Comparison of ENCODE assay signal across 9 cellular contexts in the genomic region with DNA sequence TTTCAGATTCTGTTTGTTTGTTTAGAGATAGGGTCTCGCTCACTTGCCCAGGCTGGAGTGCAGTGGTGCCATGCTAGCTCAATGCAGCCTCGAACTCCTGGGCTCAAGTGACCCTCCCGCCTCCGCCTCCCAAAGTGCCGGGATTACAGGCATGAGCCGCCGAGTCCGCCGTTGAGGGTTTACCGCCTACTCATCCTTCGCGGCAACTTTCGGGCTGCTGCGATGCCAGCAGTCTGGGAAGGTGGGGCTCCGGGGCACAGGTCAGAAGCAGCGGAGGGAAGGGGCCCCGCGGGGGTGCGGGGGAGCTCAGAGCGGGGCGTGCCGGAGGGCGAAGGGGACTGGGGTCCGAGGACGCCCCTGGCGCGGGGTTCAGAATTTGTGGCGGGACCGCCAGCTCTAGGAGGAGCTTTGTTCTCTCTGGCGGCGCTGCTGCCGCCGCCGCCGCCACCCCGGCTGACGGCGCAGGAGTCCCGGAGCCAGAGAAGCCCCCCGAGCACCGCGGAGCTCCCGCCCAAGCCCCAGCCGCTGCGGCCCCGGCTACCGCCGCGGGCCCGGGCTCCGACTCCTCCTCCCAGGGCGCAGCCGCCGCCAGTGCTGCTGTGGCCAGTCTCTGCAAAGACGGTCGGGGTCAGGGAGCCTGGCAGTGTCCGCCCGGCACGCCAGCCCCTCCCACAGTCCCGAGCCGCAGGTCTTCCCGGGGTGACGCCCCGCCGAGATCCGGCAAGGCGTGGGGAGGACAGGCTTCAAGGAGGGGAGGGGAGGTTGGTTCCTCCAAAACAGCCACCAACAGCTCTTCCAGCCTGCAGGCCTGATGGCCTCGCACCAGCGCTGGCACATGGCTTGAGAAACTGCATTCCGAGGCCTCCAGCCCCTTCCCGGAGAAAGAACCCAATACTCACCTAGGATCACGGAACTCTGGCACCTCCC. TPM values are rescaled to one million over a fixed set of nuclear protein-coding genes. Genes with fewer than 3 reads are reported as not detected.
DNase-seq lines count a peak whose midpoint lies in the region; ATAC-seq and TF ChIP-seq lines count a peak whose summit lies in the region.
"Had no signal": no experiment of that assay in that cellular context is flagged by ENCODE, and none has a peak within 500 bp of the region (broad histone marks: within the 10 kb centered on the region; RNA-seq: fewer than 3 reads in every experiment).

No MANE protein-coding gene starts in this region.

- TF ChIP-seq CTCF in breast epithelium (IDR thresholded peaks at IDR 0.05) (no peak), MCF 10A (IDR thresholded peaks at IDR 0.05; ENCODE audit: unreplicated experiment) (no peak)

- POLR2A ChIA-PET in MCF 10A (lab: Yijun Ruan, JAX), result no interaction called here
- POLR2A ChIA-PET in naive thymus-derived CD8-positive, alpha-beta T cell (lab: Charles Lee), result interaction anchor here (1.0 to 1.3 kb wide), 6 partner anchors 22 to 128 kb away, joined by 3 to 5 read pairs (median 4); no protein-coding TSS in a partner anchor

- H3K4me1 ChIP-seq in breast epithelium (no peaks in the 10 kb centered on the region), thymus (ENCODE audit: control insufficient read depth, insufficient read depth, low read length) (no peaks in the 10 kb centered on the region)

- peaks cover 25% of the 10 kb centered on the region for H3K27me3 Mint-ChIP-seq in MCF 10A (ENCODE audit: insufficient read depth, unreplicated experiment)
- H3K27me3 Mint-ChIP-seq in central memory CD8-positive, alpha-beta T cell, result peaks cover 55% of the 10 kb centered on the region
- H3K27me3 Mint-ChIP-seq in naive thymus-derived CD8-positive, alpha-beta T cell, result peaks cover 0 to 36% (median 21%) of the 10 kb centered on the region in 5 donors

- intact Hi-C loops in breast epithelium (cut with DNase I; ENCODE audit: low total_unique reads), result no loop called here
- intact Hi-C loops in MCF 10A (cut with micrococcal nuclease), result loop anchor here (10.0 kb wide), 1 partner anchor 119 kb away; no protein-coding TSS in a partner anchor

- H3K4me3 ChIP-seq in breast epithelium (peak overlapping the region; percentile 12 to 51 (median 37)), thymus (ENCODE audit: low read length) (peak overlapping the region; percentile 30)
- H3K4me3 ChIP-seq: body of pancreas had no signal

- no peaks in the 10 kb centered on the region for H3K4me1 Mint-ChIP-seq in MCF 10A (ENCODE audit: insufficient read depth, unreplicated experiment)
- peaks cover 14% of the 10 kb centered on the region for H3K4me1 Mint-ChIP-seq in central memory CD8-positive, alpha-beta T cell
- H3K4me1 Mint-ChIP-seq in naive thymus-derived CD8-positive, alpha-beta T cell, result peaks cover 6 to 17% (median 14%) of the 10 kb centered on the region in 4 donors

- no peak overlapping the region for H3K27ac Mint-ChIP-seq in MCF 10A (ENCODE audit: low read depth, unreplicated experiment)
- H3K27ac Mint-ChIP-seq in central memory CD8-positive, alpha-beta T cell (ENCODE audit: low read depth), result no peak overlapping the region
- peak overlapping the region in 8 of 10 donors; percentile 8 to 91 (median 64) for H3K27ac Mint-ChIP-seq in naive thymus-derived CD8-positive, alpha-beta T cell

- peak; percentile 36 for ATAC-seq in central memory CD8-positive, alpha-beta T cell (replicated peaks; ENCODE audit: extremely low read depth, poor library complexity, severe bottlenecking)
- peak; percentile 75 to 85 for ATAC-seq in naive thymus-derived CD8-positive, alpha-beta T cell
- ATAC-seq in GM21737 (IDR thresholded peaks at IDR 0.05; ENCODE audit: unreplicated experiment), result no peak
- ATAC-seq: body of pancreas had no signal

- no peak overlapping the region for H3K4me3 Mint-ChIP-seq in MCF 10A (ENCODE audit: unreplicated experiment)
- H3K4me3 Mint-ChIP-seq in central memory CD8-positive, alpha-beta T cell, result peak overlapping the region; percentile 56
- H3K4me3 Mint-ChIP-seq in naive thymus-derived CD8-positive, alpha-beta T cell, result peak overlapping the region; percentile 72 to 87 (median 82)

- in situ Hi-C loops in ACHN (cut with HindIII; ENCODE audit: low pct_ligation_motif_present, low pct_unique_long_range_greater_than_20kb, low sequenced_read_pairs), result no loop called here

- H3K36me3 ChIP-seq in breast epithelium (no peaks in the 10 kb centered on the region), thymus (ENCODE audit: control insufficient read depth, insufficient read depth) (no peaks in the 10 kb centered on the region)

- H3K27ac ChIP-seq in breast epithelium (no peak overlapping the region), thymus (ENCODE audit: low read depth) (no peak overlapping the region)
- H3K27ac ChIP-seq: body of pancreas had no signal

- H3K9me3 ChIP-seq in breast epithelium (no peaks in the 10 kb centered on the region), thymus (ENCODE audit: control insufficient read depth) (no peaks in the 10 kb centered on the region)
- H3K9me3 ChIP-seq: body of pancreas had no signal

- H3K27me3 ChIP-seq in breast epithelium (peaks cover 6 to 39% of the 10 kb centered on the region in 2 donors), thymus (ENCODE audit: control insufficient read depth, insufficient read depth) (peaks cover 34% of the 10 kb centered on the region)

- DNase-seq in breast epithelium (ENCODE audit: low spot score in 2 of 2), result no peak
- DNase-seq in MCF 10A (ENCODE audit: unreplicated experiment), result no peak
- DNase-seq in central memory CD8-positive, alpha-beta T cell (ENCODE audit: low spot score in 2 of 2), result no peak
- peak in 6 of 10 donors; percentile 8 to 46 (median 28) for DNase-seq in naive thymus-derived CD8-positive, alpha-beta T cell
- DNase-seq in ACHN, result no peak
- DNase-seq in kidney glomerular epithelial cell (lab: John Stamatoyannopoulos, UW), result no peak
- DNase-seq: body of pancreas had no signal

- BruUV-seq in MCF 10A (replicated peaks; lab: Mats Ljungman, UMichigan), result no TSS peak

- WGBS in thymus, result 8% methylated on average over 72 of the region's 72 CpGs

- H3K9me3 Mint-ChIP-seq in MCF 10A (ENCODE audit: unreplicated experiment), result no peaks in the 10 kb centered on the region
- H3K9me3 Mint-ChIP-seq in central memory CD8-positive, alpha-beta T cell, result no peaks in the 10 kb centered on the region
- H3K9me3 Mint-ChIP-seq in naive thymus-derived CD8-positive, alpha-beta T cell, result no peaks in the 10 kb centered on the region

- TF ChIP-seq POLR2A in breast epithelium (IDR thresholded peaks at IDR 0.05), result no peak

- H3K36me3 Mint-ChIP-seq in MCF 10A (ENCODE audit: insufficient read depth, unreplicated experiment), result no peaks in the 10 kb centered on the region
- no peaks in the 10 kb centered on the region for H3K36me3 Mint-ChIP-seq in central memory CD8-positive, alpha-beta T cell (ENCODE audit: insufficient read depth)
- no peaks in the 10 kb centered on the region for H3K36me3 Mint-ChIP-seq in naive thymus-derived CD8-positive, alpha-beta T cell

- CTCF ChIA-PET in MCF 10A (lab: Yijun Ruan, JAX), result interaction anchor here (0.6 to 1.7 kb wide), 2 partner anchors 266 to 579 kb away, joined by 4 to 5 read pairs; no protein-coding TSS in a partner anchor

RNA-seq across cellular contexts. Expression of a gene that starts 10.9 kb away (rescaled TPM):
- total RNA-seq in breast epithelium (under 1 TPM in 1 of 3 donors, not detected in 2; 0.48 TPM), MCF 10A (2022) (not detected in 2 replicates)
- not detected for total RNA-seq in naive thymus-derived CD8-positive, alpha-beta T cell
- polyA plus RNA-seq in naive thymus-derived CD8-positive, alpha-beta T cell, result under 1 TPM in 1 of 3 donors, not detected in 2; 0.12 TPM
- 4.1 TPM for polyA plus RNA-seq in thymus
- total RNA-seq: body of pancreas had no signal

RNA-seq across cellular contexts. Expression of a gene that starts 34.0 kb away (rescaled TPM):
- not detected for total RNA-seq in breast epithelium
- not detected in 2 replicates for total RNA-seq in MCF 10A (2022)
- total RNA-seq in naive thymus-derived CD8-positive, alpha-beta T cell, result not detected
- under 1 TPM in 1 of 3 donors, not detected in 2; 0.31 TPM for polyA plus RNA-seq in naive thymus-derived CD8-positive, alpha-beta T cell
- polyA plus RNA-seq in thymus, result 507 TPM
- total RNA-seq: body of pancreas had no signal

Comparison
In these comparisons a context has a peak if more than half of its experiments do, and no peak if none do; other contexts are left out.
1. DNase-seq: peak in naive thymus-derived CD8-positive, alpha-beta T cell (6 of 10); none in breast epithelium (0 of 2), MCF 10A (single experiment), central memory CD8-positive, alpha-beta T cell (0 of 2), ACHN (single experiment) and kidney glomerular epithelial cell (single experiment).
2. H3K27ac Mint-ChIP-seq: peak in naive thymus-derived CD8-positive, alpha-beta T cell (8 of 10); none in MCF 10A (single experiment) and central memory CD8-positive, alpha-beta T cell (single experiment).